Comparison of ENCODE assay signal across 9 cellular contexts in genomic region chr9:92964607-92964975, GRCh38. TPM values are rescaled to one million over a fixed set of nuclear protein-coding genes. Genes with fewer than 3 reads are reported as not detected.
DNase-seq lines count a peak whose midpoint lies in the region; ATAC-seq and TF ChIP-seq lines count a peak whose summit lies in the region.
"Had no signal": no experiment of that assay in that cellular context is flagged by ENCODE, and none has a peak within 500 bp of the region (broad histone marks: within the 10 kb centered on the region; RNA-seq: fewer than 3 reads in every experiment).

No MANE protein-coding gene starts in this region.

- ATAC-seq in GM21367 (IDR thresholded peaks at IDR 0.05; ENCODE audit: unreplicated experiment), result no peak
- ATAC-seq in HG02798 (IDR thresholded peaks at IDR 0.05; ENCODE audit: poor library complexity, unreplicated experiment), result no peak

- no peak overlapping the region for H3K4me3 Mint-ChIP-seq in MCF 10A (ENCODE audit: unreplicated experiment)
- H3K4me3 Mint-ChIP-seq in activated T-helper 2 cell treated with anti-CD3 and anti-CD28 coated beads, Interferon-gamma antibody, Interleukin-2, Interleukin-4, amounts not matched to agents 10 μg/mL and 5 μg/mL and 100 μg/mL, durations not matched to agents 14 hours and 24 hours and 36 hours (ENCODE audit: low read depth), result peak overlapping the region; percentile 88

- H3K9me3 Mint-ChIP-seq in MCF 10A (ENCODE audit: unreplicated experiment), result no peaks in the 10 kb centered on the region
- peaks cover 12% of the 10 kb centered on the region for H3K9me3 Mint-ChIP-seq in activated T-helper 2 cell treated with anti-CD3 and anti-CD28 coated beads, Interferon-gamma antibody, Interleukin-2, Interleukin-4, amounts not matched to agents 10 μg/mL and 5 μg/mL and 100 μg/mL, durations not matched to agents 14 hours and 24 hours and 36 hours

- H3K27me3 Mint-ChIP-seq in MCF 10A (ENCODE audit: insufficient read depth, unreplicated experiment), result no peaks in the 10 kb centered on the region
- H3K27me3 Mint-ChIP-seq in activated T-helper 2 cell treated with anti-CD3 and anti-CD28 coated beads, Interferon-gamma antibody, Interleukin-2, Interleukin-4, amounts not matched to agents 10 μg/mL and 5 μg/mL and 100 μg/mL, durations not matched to agents 14 hours and 24 hours and 36 hours (ENCODE audit: low read depth), result no peaks in the 10 kb centered on the region

- no peaks in the 10 kb centered on the region for H3K36me3 ChIP-seq in breast epithelium
- H3K36me3 ChIP-seq: SJCRH30 had no signal

- no peaks in the 10 kb centered on the region for H3K4me1 Mint-ChIP-seq in MCF 10A (ENCODE audit: insufficient read depth, unreplicated experiment)
- peaks cover 50% of the 10 kb centered on the region for H3K4me1 Mint-ChIP-seq in activated T-helper 2 cell treated with anti-CD3 and anti-CD28 coated beads, Interferon-gamma antibody, Interleukin-2, Interleukin-4, amounts not matched to agents 10 μg/mL and 5 μg/mL and 100 μg/mL, durations not matched to agents 14 hours and 24 hours and 36 hours (ENCODE audit: low read depth)

- BruUV-seq in MCF 10A (replicated peaks; lab: Mats Ljungman, UMichigan), result no TSS peak

- intact Hi-C loops in breast epithelium (cut with DNase I; ENCODE audit: low total_unique reads) (no loop called here), MCF 10A (cut with micrococcal nuclease) (no loop called here)
- intact Hi-C loops in activated T-helper 2 cell treated with anti-CD3 and anti-CD28 coated beads, Interferon-gamma antibody, Interleukin-2, Interleukin-4, amounts not matched to agents 10 μg/mL and 5 μg/mL and 100 μg/mL, durations not matched to agents 14 hours and 24 hours and 36 hours (cut with micrococcal nuclease), result loop anchor here (1.0 to 10.0 kb wide), 7 partner anchors 10 to 1200 kb away; partner anchors contain the start of genes CARD19 and ZNF484

- no peaks in the 10 kb centered on the region for H3K9me3 ChIP-seq in breast epithelium
- H3K9me3 ChIP-seq: SJCRH30 had no signal

- DNase-seq in breast epithelium (ENCODE audit: low spot score in 2 of 2) (peak in 1 of 2 donors; percentile 47), MCF 10A (ENCODE audit: unreplicated experiment) (no peak), mesenteric fat pad (ENCODE audit: low spot score) (peak; percentile 81), kidney glomerular epithelial cell (lab: John Stamatoyannopoulos, UW) (no peak), NCI-H2196 treated with DMSO at 0.1 percent for 48 hours (lab: John Stamatoyannopoulos, UW; ENCODE audit: unreplicated experiment) (no peak)
- DNase-seq in activated T-helper 2 cell treated with anti-CD3 and anti-CD28 coated beads, Interferon-gamma antibody, Interleukin-2, Interleukin-4, amounts not matched to agents 10 μg/mL and 5 μg/mL and 100 μg/mL, durations not matched to agents 14 hours and 24 hours and 36 hours (ENCODE audit: low spot score), result no peak
- DNase-seq: SJCRH30 had no signal

- H3K27ac Mint-ChIP-seq in MCF 10A (ENCODE audit: low read depth, unreplicated experiment), result no peak overlapping the region
- H3K27ac Mint-ChIP-seq in activated T-helper 2 cell treated with anti-CD3 and anti-CD28 coated beads, Interferon-gamma antibody, Interleukin-2, Interleukin-4, amounts not matched to agents 10 μg/mL and 5 μg/mL and 100 μg/mL, durations not matched to agents 14 hours and 24 hours and 36 hours, result peak overlapping the region; percentile 95

- POLR2A ChIA-PET in MCF 10A (lab: Yijun Ruan, JAX), result no interaction called here

- CTCF ChIA-PET in MCF 10A (lab: Yijun Ruan, JAX), result interaction anchor here (0.6 kb wide), 1 partner anchor 40 kb away, joined by 3 read pairs; no protein-coding TSS in a partner anchor

- no peak for TF ChIP-seq POLR2A in breast epithelium (IDR thresholded peaks at IDR 0.05)

- H3K27ac ChIP-seq in breast epithelium, result peak overlapping the region in 1 of 2 donors; percentile 10
- H3K27ac ChIP-seq: SJCRH30 had no signal

- H3K4me1 ChIP-seq in breast epithelium, result no peaks in the 10 kb centered on the region

- peaks cover 6% of the 10 kb centered on the region for H3K36me3 Mint-ChIP-seq in MCF 10A (ENCODE audit: insufficient read depth, unreplicated experiment)
- peaks cover 32% of the 10 kb centered on the region for H3K36me3 Mint-ChIP-seq in activated T-helper 2 cell treated with anti-CD3 and anti-CD28 coated beads, Interferon-gamma antibody, Interleukin-2, Interleukin-4, amounts not matched to agents 10 μg/mL and 5 μg/mL and 100 μg/mL, durations not matched to agents 14 hours and 24 hours and 36 hours (ENCODE audit: low read depth)

- no peaks in the 10 kb centered on the region for H3K27me3 ChIP-seq in breast epithelium

- no peak for TF ChIP-seq CTCF in breast epithelium (IDR thresholded peaks at IDR 0.05)
- TF ChIP-seq CTCF in MCF 10A (IDR thresholded peaks at IDR 0.05; ENCODE audit: unreplicated experiment), result no peak

- H3K4me3 ChIP-seq in breast epithelium, result peak overlapping the region; percentile 35 to 50 (median 41)
- H3K4me3 ChIP-seq: SJCRH30 had no signal

RNA-seq across cellular contexts. Expression of gene FGD3, which starts 17.3 kb away (rescaled TPM):
- total RNA-seq in breast epithelium (10 to 100 TPM; 10.2 to 18.0 (median 10.4) TPM), MCF 10A (2022) (not detected in 2 replicates), mesenteric fat pad (9.8 TPM)
- 41.4 and 42.9 TPM in 2 replicates for total RNA-seq in activated T-helper 2 cell treated with anti-CD3 and anti-CD28 coated beads, Interferon-gamma antibody, Interleukin-2, Interleukin-4, amounts not matched to agents 10 μg/mL and 5 μg/mL and 100 μg/mL, durations not matched to agents 14 hours and 24 hours and 36 hours

Comparison
In these comparisons a context has a peak if more than half of its experiments do, and no peak if none do; other contexts are left out.
1. RNA of gene FGD3, which starts 17.3 kb away (total RNA-seq): 41.4 to 42.9 TPM in activated T-helper 2 cell treated with anti-CD3 and anti-CD28 coated beads, Interferon-gamma antibody, Interleukin-2, Interleukin-4, amounts not matched to agents 10 μg/mL and 5 μg/mL and 100 μg/mL, durations not matched to agents 14 hours and 24 hours and 36 hours, 10.2 to 18.0 TPM in breast epithelium and 9.8 TPM in mesenteric fat pad (single experiment); not detected in MCF 10A; every median in the first group is over 10 times any median in the second.